In the genomic region with DNA sequence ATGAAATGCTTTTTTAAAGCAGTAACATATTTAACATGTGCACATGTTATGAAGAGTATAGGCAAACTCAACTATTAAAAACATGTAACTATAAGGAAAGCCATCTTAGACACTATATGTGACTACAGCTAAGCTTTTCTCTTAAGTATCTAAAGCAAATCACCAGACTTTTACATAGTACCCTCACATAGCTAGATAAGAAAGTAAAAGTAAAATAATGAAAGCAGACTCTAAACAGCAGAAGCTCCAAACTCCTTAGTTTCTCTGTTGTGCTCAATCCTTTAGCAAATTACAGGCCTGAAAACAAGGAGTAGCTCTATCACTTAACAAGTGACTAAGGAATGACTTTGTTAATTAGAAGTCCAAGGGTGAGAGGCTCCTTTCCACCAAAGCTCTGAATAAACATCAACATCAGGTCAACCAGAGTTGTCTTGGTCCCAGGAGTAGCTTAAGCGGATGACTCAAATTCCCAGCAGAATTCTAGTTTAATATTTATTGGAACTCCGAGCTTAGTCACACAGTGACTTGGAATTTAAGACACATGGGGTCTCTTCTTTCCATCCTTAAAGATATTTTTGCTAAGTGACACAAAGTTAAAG, we compare ENCODE assay signal across 8 cellular contexts. TPM values are rescaled to one million over a fixed set of nuclear protein-coding genes. Genes with fewer than 3 reads are reported as not detected.
DNase-seq lines count a peak whose midpoint lies in the region; ATAC-seq and TF ChIP-seq lines count a peak whose summit lies in the region.

No MANE protein-coding gene starts in this region.

- in situ Hi-C loops in KBM-7 (cut with MboI; ENCODE audit: low pct_unique_long_range_greater_than_20kb, low sequenced_read_pairs): no loop called here

- TF ChIP-seq CTCF in AG04449 (IDR thresholded peaks at IDR 0.05; ENCODE audit: insufficient read depth, low read length, missing control alignments) (no peak), activated B cell treated with CpG ODN at 0.5 μM for 24 hours (IDR thresholded peaks at IDR 0.05) (no peak)

- CTCF ChIA-PET in AG04449 (lab: Yijun Ruan, JAX) (interaction anchor here (1.3 kb wide), 1 partner anchor 194 kb away, joined by 7 read pairs; no protein-coding TSS in a partner anchor), activated B cell treated with CpG ODN at 0.5 μM for 24 hours (lab: Charles Lee) (interaction anchor here (0.7 to 1.2 kb wide), 2 partner anchors 12 to 424 kb away, joined by 3 read pairs; no protein-coding TSS in a partner anchor)

- ATAC-seq in GM21786 (IDR thresholded peaks at IDR 0.05; ENCODE audit: unreplicated experiment) (peak; percentile 39), activated B cell treated with CpG ODN at 0.5 μM for 24 hours (ENCODE audit: low read depth) (no peak), HG03175 (IDR thresholded peaks at IDR 0.05; ENCODE audit: unreplicated experiment) (no peak)

- no peaks in the 10 kb centered on the region for H3K27me3 Mint-ChIP-seq in activated B cell treated with CpG ODN at 0.5 μM for 24 hours

- POLR2A ChIA-PET in AG04449 (lab: Yijun Ruan, JAX): interaction anchor here (0.6 kb wide), 1 partner anchor 76 kb away, joined by 3 read pairs; no protein-coding TSS in a partner anchor
- POLR2A ChIA-PET in activated B cell treated with CpG ODN at 0.5 μM for 24 hours (lab: Charles Lee): no interaction called here

- H3K4me3 Mint-ChIP-seq in activated B cell treated with CpG ODN at 0.5 μM for 24 hours: peak overlapping the region; percentile 63

- no peaks in the 10 kb centered on the region for H3K9me3 Mint-ChIP-seq in activated B cell treated with CpG ODN at 0.5 μM for 24 hours

- peak overlapping the region; percentile 33 for H3K4me3 ChIP-seq in AG04449 (ENCODE audit: low read depth, low read length)

- H3K27ac Mint-ChIP-seq in activated B cell treated with CpG ODN at 0.5 μM for 24 hours: peak overlapping the region; percentile 57

- no peaks in the 10 kb centered on the region for H3K36me3 Mint-ChIP-seq in activated B cell treated with CpG ODN at 0.5 μM for 24 hours (ENCODE audit: low read depth)

- DNase-seq in AG04449 (ENCODE audit: low read depth, low spot score): no peak
- no peak for DNase-seq in activated B cell treated with CpG ODN at 0.5 μM for 24 hours
- peak; percentile 88 for DNase-seq in kidney tubule cell (ENCODE audit: low spot score)
- DNase-seq in medulla oblongata (ENCODE audit: extremely low spot score): no peak
- DNase-seq in cerebellar nuclear complex (lab: John Stamatoyannopoulos, UW): no peak
- DNase-seq in KBM-7: no peak

- peaks cover 94% of the 10 kb centered on the region for H3K4me1 Mint-ChIP-seq in activated B cell treated with CpG ODN at 0.5 μM for 24 hours

- intact Hi-C loops in activated B cell treated with CpG ODN at 0.5 μM for 24 hours (cut with micrococcal nuclease): no loop called here

RNA-seq across cellular contexts. Expression of a gene that starts 6.0 kb away (rescaled TPM):
- 24.6 and 26.6 TPM in 2 replicates for total RNA-seq in activated B cell treated with CpG ODN at 0.5 μM for 24 hours
